Comparison of ENCODE assay signal across 1 cellular context in genomic region chr1:34800214-34800613, GRCh38.
TF ChIP-seq lines count a peak whose summit lies in the region.

No MANE protein-coding gene starts in this region.

TF ChIP-seq in endothelial cell of umbilical vein, 7 proteins besides CTCF, POLR2A, EP300 and RAD21:
- TF ChIP-seq MAX (IDR thresholded peaks at IDR 0.05; ENCODE audit: insufficient read depth, insufficient read length), result no peak
- no peak for TF ChIP-seq EZH2 (IDR thresholded peaks at IDR 0.05; ENCODE audit: borderline replicate concordance, low read depth, low read length, severe bottlenecking)
- no peak for TF ChIP-seq POLR2AphosphoS5 (IDR thresholded peaks at IDR 0.05; ENCODE audit: insufficient read depth, low read depth, low read length)
- no peak for TF ChIP-seq MYC (IDR thresholded peaks at IDR 0.05; ENCODE audit: low read depth, low read length)
- peak; percentile 37 for TF ChIP-seq FOS (IDR thresholded peaks at IDR 0.05; ENCODE audit: borderline replicate concordance, insufficient read depth, low read length)
- no peak for TF ChIP-seq JUN (IDR thresholded peaks at IDR 0.05; ENCODE audit: borderline replicate concordance, insufficient read depth, insufficient read length, low read depth)
- TF ChIP-seq GATA2 (IDR thresholded peaks at IDR 0.05; ENCODE audit: insufficient read depth, insufficient read length, low read depth, low read length), result peak; percentile 13
